11 cellular contexts compared by ENCODE assay signal in genomic region chr7:50315739-50316671, GRCh38. TPM values are rescaled to one million over a fixed set of nuclear protein-coding genes. Genes with fewer than 3 reads are reported as not detected.
DNase-seq lines count a peak whose midpoint lies in the region; ATAC-seq and TF ChIP-seq lines count a peak whose summit lies in the region.
"Had no signal": no experiment of that assay in that cellular context is flagged by ENCODE, and none has a peak within 500 bp of the region (broad histone marks: within the 10 kb centered on the region; RNA-seq: fewer than 3 reads in every experiment).

No MANE protein-coding gene starts in this region.

- H3K36me3 Mint-ChIP-seq in activated CD4-positive, alpha-beta memory T cell treated with anti-CD3 and anti-CD28 coated beads for 36 hours, result peaks cover 84% of the 10 kb centered on the region

- H3K4me1 Mint-ChIP-seq in activated CD4-positive, alpha-beta memory T cell treated with anti-CD3 and anti-CD28 coated beads for 36 hours (ENCODE audit: low read depth), result peaks cover 88% of the 10 kb centered on the region

- H3K27ac Mint-ChIP-seq in activated CD4-positive, alpha-beta memory T cell treated with anti-CD3 and anti-CD28 coated beads for 36 hours, result peak overlapping the region; percentile 94

- H3K27me3 ChIP-seq in BLaER1 (no peaks in the 10 kb centered on the region), lower lobe of right lung (ENCODE audit: low read depth) (no peaks in the 10 kb centered on the region)

- H3K36me3 ChIP-seq in BLaER1 (peaks cover 63% of the 10 kb centered on the region), lower lobe of right lung (no peaks in the 10 kb centered on the region)

- POLR2A ChIA-PET in activated CD4-positive, alpha-beta memory T cell treated with anti-CD3 and anti-CD28 coated beads for 36 hours (lab: Charles Lee), result interaction anchor here (0.6 to 19.6 kb wide), 12 partner anchors 8 to 109 kb away, joined by 3 to 217 read pairs (median 8); partner anchors contain the start of gene IKZF1

- peaks cover 100% of the 10 kb centered on the region for H4K20me1 ChIP-seq in BLaER1

- H3K9me3 ChIP-seq in BLaER1 (no peaks in the 10 kb centered on the region), lower lobe of right lung (no peaks in the 10 kb centered on the region)

- ATAC-seq in lower lobe of right lung (peak in 1 of 2 donors; percentile 37), GM21717 (IDR thresholded peaks at IDR 0.05; ENCODE audit: unreplicated experiment) (no peak), HG03175 (IDR thresholded peaks at IDR 0.05; ENCODE audit: unreplicated experiment) (no peak)

- H3K4me3 ChIP-seq in BLaER1 (no peak overlapping the region), lower lobe of right lung (no peak overlapping the region)
- H3K4me3 ChIP-seq: hepatocyte had no signal

- TF ChIP-seq CTCF in GM12873 (IDR thresholded peaks at IDR 0.05; ENCODE audit: insufficient read depth, low read depth, low read length, missing control alignments), result peak; percentile 20
- TF ChIP-seq CTCF in lower lobe of right lung (IDR thresholded peaks at IDR 0.05), result no peak

- CTCF ChIA-PET in activated CD4-positive, alpha-beta memory T cell treated with anti-CD3 and anti-CD28 coated beads for 36 hours (lab: Charles Lee), result interaction anchor here (0.6 to 14.8 kb wide), 9 partner anchors 7 to 172 kb away, joined by 3 to 159 read pairs (median 5); partner anchors contain the start of gene IKZF1

- H3K27ac ChIP-seq in BLaER1 (peak overlapping the region; percentile 74; the same call in 1 of the 2 replicates), lower lobe of right lung (peak overlapping the region; percentile 57)
- H3K27ac ChIP-seq: hepatocyte had no signal

- no peaks in the 10 kb centered on the region for H3K9me3 Mint-ChIP-seq in activated CD4-positive, alpha-beta memory T cell treated with anti-CD3 and anti-CD28 coated beads for 36 hours

- H3K4me3 Mint-ChIP-seq in activated CD4-positive, alpha-beta memory T cell treated with anti-CD3 and anti-CD28 coated beads for 36 hours, result peak overlapping the region; percentile 86

- H3K27me3 Mint-ChIP-seq in activated CD4-positive, alpha-beta memory T cell treated with anti-CD3 and anti-CD28 coated beads for 36 hours, result no peaks in the 10 kb centered on the region

- H3K4me1 ChIP-seq in BLaER1, result peaks cover 91% of the 10 kb centered on the region
- H3K4me1 ChIP-seq in lower lobe of right lung, result peaks cover 25% of the 10 kb centered on the region

- DNase-seq in activated CD4-positive, alpha-beta memory T cell treated with anti-CD3 and anti-CD28 coated beads for 36 hours, result peak; percentile 53
- no peak for DNase-seq in lower lobe of right lung
- DNase-seq in Ammon's horn (ENCODE audit: low spot score), result no peak
- no peak for DNase-seq in cerebellum (ENCODE audit: low spot score)
- DNase-seq: C1 segment of cervical spinal cord, NCI-H69 had no signal

- H3K9ac ChIP-seq in BLaER1, result peak overlapping the region; percentile 5; the same call in 1 of the 2 replicates

- peak overlapping the region; percentile 88 for H3K4me2 ChIP-seq in BLaER1
- H3K4me2 ChIP-seq: hepatocyte had no signal

- intact Hi-C loops in activated CD4-positive, alpha-beta memory T cell treated with anti-CD3 and anti-CD28 coated beads for 36 hours (cut with micrococcal nuclease), result loop anchor here (2.0 to 5.0 kb wide), 3 partner anchors 77 to 224 kb away; partner anchors contain the start of gene ZPBP
- intact Hi-C loops in lower lobe of right lung (cut with DNase I), result no loop called here

RNA-seq across cellular contexts. Expression of gene IKZF1, which starts 11.5 kb away (rescaled TPM):
- 100 to 1,000 TPM; 207 to 216 TPM for total RNA-seq in activated CD4-positive, alpha-beta memory T cell treated with anti-CD3 and anti-CD28 coated beads for 36 hours
- total RNA-seq in lower lobe of right lung, result 61.9 TPM
- 2.4 TPM for total RNA-seq in cerebellum

Comparison
In these comparisons a context has a peak if more than half of its experiments do, and no peak if none do; other contexts are left out.
1. RNA of gene IKZF1, which starts 11.5 kb away (total RNA-seq): 207 to 216 TPM in activated CD4-positive, alpha-beta memory T cell treated with anti-CD3 and anti-CD28 coated beads for 36 hours and 61.9 TPM in lower lobe of right lung (single experiment); 2.4 TPM in cerebellum (single experiment); every median in the first group is over 10 times any median in the second.